ENCODE assay signal across 27 cellular contexts in the genomic region with DNA sequence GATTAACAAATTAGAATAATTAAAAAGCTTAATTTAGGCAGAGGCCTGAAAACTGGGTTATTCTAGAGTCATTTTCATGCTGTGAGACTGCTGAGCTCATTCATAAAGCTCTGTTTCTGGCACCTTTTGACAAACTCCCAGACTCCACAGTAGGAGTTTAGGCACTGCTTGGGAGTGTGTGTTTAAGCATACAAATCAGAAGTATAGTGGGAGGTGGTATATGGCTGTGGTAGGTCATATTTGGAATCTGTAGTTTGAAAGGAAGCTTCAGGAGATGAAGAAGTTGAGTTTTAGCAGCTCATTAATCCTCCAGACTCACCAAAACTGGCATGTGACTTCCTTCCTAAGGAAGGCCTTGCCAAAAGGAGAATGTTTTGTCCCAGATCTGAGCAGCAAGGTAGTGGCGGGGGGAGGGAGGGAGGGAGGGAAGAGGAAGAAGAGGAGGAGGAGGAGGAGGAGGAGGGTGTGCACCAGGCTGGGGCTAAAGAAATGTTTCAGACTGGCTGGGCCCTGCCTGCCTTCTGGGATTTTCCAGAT. TPM values are rescaled to one million over a fixed set of nuclear protein-coding genes. Genes with fewer than 3 reads are reported as not detected.
DNase-seq lines count a peak whose midpoint lies in the region; ATAC-seq, FAIRE-seq and TF ChIP-seq lines count a peak whose summit lies in the region.
"Had no signal": no experiment of that assay in that cellular context is flagged by ENCODE, and none has a peak within 500 bp of the region (broad histone marks: within the 10 kb centered on the region; RNA-seq: fewer than 3 reads in every experiment).

No MANE protein-coding gene starts in this region.

- no peaks in the 10 kb centered on the region for H3K27me3 ChIP-seq in H1 (replicated peaks in 1 of 4; ENCODE audit: control insufficient read depth in 3 of 4, extremely low read depth in 1 of 4, insufficient read depth in 3 of 4, low read length in 3 of 4)
- H3K27me3 ChIP-seq: colonic mucosa, heart right ventricle, spleen, thyroid gland had no signal

- CTCF ChIA-PET in H1 (lab: Charles Lee; ENCODE audit: partially characterized antibody), result interaction anchor here (0.5 to 1.9 kb wide), 4 partner anchors 9 to 681 kb away, joined by 3 to 4 read pairs (median 3); no protein-coding TSS in a partner anchor

- no peak for TF ChIP-seq POLR2A in H1 (IDR thresholded peaks at IDR 0.05; ENCODE audit: control extremely low read depth in 1 of 2, low read depth in 2 of 2, low read length in 2 of 2)

- no peak overlapping the region for H3K23ac ChIP-seq in H1 (ENCODE audit: insufficient read length)

- TF ChIP-seq CTCF in H1 (IDR thresholded peaks at IDR 0.05; ENCODE audit: control extremely low read depth in 1 of 3, insufficient read depth in 1 of 3, low read depth in 1 of 3, low read length in 3 of 3) (no peak), nephron progenitor cell (IDR thresholded peaks at IDR 0.05) (no peak), HFFc6 (IDR thresholded peaks at IDR 0.05) (no peak)

- H3K4me3 Mint-ChIP-seq in nephron progenitor cell (no peak overlapping the region), HFFc6 (no peak overlapping the region)
- H3K4me3 Mint-ChIP-seq: activated T-helper 17 cell treated with anti-CD3 and anti-CD28 coated beads, Interleukin-2, amount 50 U/mL, for 72 hours; B cell had no signal

- no peak overlapping the region for H2BK5ac ChIP-seq in H1 (ENCODE audit: low read depth, low read length)

- no peak overlapping the region for H4K8ac ChIP-seq in H1 (ENCODE audit: extremely low read depth, insufficient read depth, low read length)

- no peaks in the 10 kb centered on the region for H4K20me1 ChIP-seq in H1 (replicated peaks in 1 of 2; ENCODE audit: control insufficient read depth in 1 of 2, insufficient read depth in 2 of 2, low read length in 2 of 2)

- H2BK15ac ChIP-seq in H1 (ENCODE audit: low read length), result no peak overlapping the region

- H3K9me3 Mint-ChIP-seq in nephron progenitor cell (peaks cover 37% of the 10 kb centered on the region), HFFc6 (peaks cover 18% of the 10 kb centered on the region; the same call in 1 of the 2 replicates)
- H3K9me3 Mint-ChIP-seq: activated T-helper 17 cell treated with anti-CD3 and anti-CD28 coated beads, Interleukin-2, amount 50 U/mL, for 72 hours had no signal

- intact Hi-C loops in left ventricle myocardium superior (cut with micrococcal nuclease), result no loop called here
- intact Hi-C loops in Right ventricle myocardium superior (cut with DNase I), result no loop called here

- no peak overlapping the region for H2BK120ac ChIP-seq in H1 (replicated peaks; ENCODE audit: low read depth, low read length)

- no peak overlapping the region for H2AK5ac ChIP-seq in H1 (ENCODE audit: low read depth, low read length)

- H2AFZ ChIP-seq in H1 (ENCODE audit: low read length), result peak overlapping the region; percentile 81; the same call in 1 of the 2 replicates

- ATAC-seq in left ventricle myocardium superior (peak; percentile 14), Right ventricle myocardium superior (ENCODE audit: poor library complexity) (no peak), HG03442 (IDR thresholded peaks at IDR 0.05; ENCODE audit: unreplicated experiment) (no peak), HG03439 (IDR thresholded peaks at IDR 0.05; ENCODE audit: unreplicated experiment) (no peak)
- ATAC-seq: activated naive CD4-positive, alpha-beta T cell treated with anti-CD3 and anti-CD28 coated beads, Interleukin-2, amount 50 U/mL, for 72 hours; activated T-helper 17 cell treated with anti-CD3 and anti-CD28 coated beads, Interleukin-2, amount 50 U/mL, for 72 hours; left lobe of liver had no signal

- no peak overlapping the region for H3K18ac ChIP-seq in H1 (ENCODE audit: extremely low read depth, low read length)

- H2BK20ac ChIP-seq in H1 (ENCODE audit: low read length), result no peak overlapping the region

- peaks cover 30% of the 10 kb centered on the region for H3K36me3 Mint-ChIP-seq in nephron progenitor cell (ENCODE audit: low read depth)
- peaks cover 12% of the 10 kb centered on the region for H3K36me3 Mint-ChIP-seq in HFFc6 (ENCODE audit: low read depth)
- H3K36me3 Mint-ChIP-seq: activated naive CD4-positive, alpha-beta T cell treated with anti-CD3 and anti-CD28 coated beads, Interleukin-2, amount 50 U/mL, for 72 hours had no signal

- no peaks in the 10 kb centered on the region for H3K79me1 ChIP-seq in H1 (ENCODE audit: low read depth, low read length)

- DNase-seq in left ventricle myocardium superior (no peak), Right ventricle myocardium superior (no peak), H1 (ENCODE audit: low read depth in 1 of 2, low spot score in 2 of 2) (no peak), nephron progenitor cell (no peak), occipital lobe (lab: John Stamatoyannopoulos, UW) (no peak), HFFc6 (no peak)
- DNase-seq: colonic mucosa; DMS79; heart right ventricle; MM.1S; NCI-H1436; NCI-H524 treated with DMSO at 0.1 percent for 48 hours; spleen; stimulated activated CD4-positive, alpha-beta T cell treated with anti-CD3 and anti-CD28 coated beads, Interleukin-4, amount 100 ng/mL, for 1 hour; stimulated activated naive CD4-positive, alpha-beta T cell treated with Interleukin-2 at 50 U/mL for 16 hours; T-helper 2 cell; thyroid gland; WERI-Rb-1 had no signal

- H3K23me2 ChIP-seq in H1 (ENCODE audit: low read depth, low read length), result no peaks in the 10 kb centered on the region

- H3K14ac ChIP-seq in H1 (ENCODE audit: insufficient read length), result no peak overlapping the region

- H3K79me2 ChIP-seq in H1 (ENCODE audit: control insufficient read depth in 1 of 2, insufficient read depth in 2 of 2, low read length in 2 of 2), result no peaks in the 10 kb centered on the region

- no peak overlapping the region for H3K27ac ChIP-seq in H1 (ENCODE audit: low read depth, low read length)
- H3K27ac ChIP-seq: colonic mucosa, neutrophil, spleen, thyroid gland, WERI-Rb-1 had no signal

- POLR2A ChIA-PET in H1 (lab: Charles Lee; ENCODE audit: partially characterized antibody), result no interaction called here

- no peak overlapping the region for H4K5ac ChIP-seq in H1 (ENCODE audit: insufficient read length, low read depth, low read length)

- H3K4ac ChIP-seq in H1 (replicated peaks; ENCODE audit: insufficient read length, low read depth, low read length), result no peak overlapping the region

- H3K9ac ChIP-seq in H1 (replicated peaks in 1 of 4; ENCODE audit: extremely low read depth in 1 of 4, low read depth in 3 of 4, low read length in 3 of 4), result no peak overlapping the region

- no peak for FAIRE-seq in H1 (lab: Jason Lieb, UNC)

- peaks cover 0 to 4% (median 1%) of the 10 kb centered on the region in 4 experiments; a peak in 1 of 7 replicates for H3K4me1 ChIP-seq in H1 (replicated peaks in 1 of 4; ENCODE audit: control insufficient read depth in 3 of 4, insufficient read depth in 4 of 4, low read length in 3 of 4)
- H3K4me1 ChIP-seq: colonic mucosa had no signal

- H3K9me3 ChIP-seq in H1 (ENCODE audit: insufficient read depth in 2 of 2, low read depth in 1 of 2, low read length in 1 of 2), result peaks cover 0 to 2% of the 10 kb centered on the region in 2 experiments; a peak in 1 of 4 replicates
- H3K9me3 ChIP-seq: colonic mucosa, neutrophil, spleen, thyroid gland had no signal

- H3K36me3 ChIP-seq in H1 (ENCODE audit: control insufficient read depth in 2 of 4, insufficient read depth in 4 of 4, low read length in 3 of 4), result no peaks in the 10 kb centered on the region
- H3K36me3 ChIP-seq: colonic mucosa, heart right ventricle, neutrophil, spleen, thyroid gland, WERI-Rb-1 had no signal

- H3K4me2 ChIP-seq in H1 (ENCODE audit: insufficient read depth in 1 of 2, low read depth in 2 of 2, low read length in 2 of 2), result no peak overlapping the region

- H3K27ac Mint-ChIP-seq in nephron progenitor cell, result peak overlapping the region; percentile 90
- H3K27ac Mint-ChIP-seq in HFFc6, result no peak overlapping the region
- H3K27ac Mint-ChIP-seq: activated naive CD4-positive, alpha-beta T cell treated with anti-CD3 and anti-CD28 coated beads, Interleukin-2, amount 50 U/mL, for 72 hours; activated T-helper 17 cell treated with anti-CD3 and anti-CD28 coated beads, Interleukin-2, amount 50 U/mL, for 72 hours; B cell had no signal

- peaks cover 61% of the 10 kb centered on the region for H3K4me1 Mint-ChIP-seq in nephron progenitor cell
- H3K4me1 Mint-ChIP-seq in HFFc6 (ENCODE audit: low read depth), result peaks cover 50% of the 10 kb centered on the region
- H3K4me1 Mint-ChIP-seq: activated T-helper 17 cell treated with anti-CD3 and anti-CD28 coated beads, Interleukin-2, amount 50 U/mL, for 72 hours had no signal

- no peak overlapping the region for H4K91ac ChIP-seq in H1 (replicated peaks; ENCODE audit: insufficient read length, low read length)

- no peak overlapping the region for H3K4me3 ChIP-seq in H1 (ENCODE audit: extremely low read depth in 1 of 4, insufficient read depth in 2 of 4, low read depth in 3 of 4, low read length in 4 of 4)
- H3K4me3 ChIP-seq: colonic mucosa, heart right ventricle, spleen, thyroid gland had no signal

- H3K56ac ChIP-seq in H1 (replicated peaks; ENCODE audit: insufficient read length, low read depth, low read length), result no peak overlapping the region

- no peaks in the 10 kb centered on the region for H3K27me3 Mint-ChIP-seq in nephron progenitor cell (ENCODE audit: low read depth, poor library complexity)
- H3K27me3 Mint-ChIP-seq in HFFc6 (ENCODE audit: insufficient read depth), result peaks cover 11% of the 10 kb centered on the region

- no CpG with 5 or more reads among the region's 1 CpG for WGBS in H1 (ENCODE audit: extremely low coverage in 1 of 2, insufficient coverage in 1 of 2, insufficient read length in 1 of 2, insufficient replicate concordance in 2 of 2, low coverage in 1 of 2, low lambda C conversion rate in 2 of 2, missing lambda C conversion rate in 1 of 2), 2 experiments

- no peak for TF ChIP-seq RAD21 in H1 (IDR thresholded peaks at IDR 0.05 in 1 of 2, conservative IDR thresholded peaks at IDR 0.05 in 1 of 2; ENCODE audit: low read depth in 2 of 2, low read length in 2 of 2)

- no peak for TF ChIP-seq EP300 in H1 (IDR thresholded peaks at IDR 0.05; ENCODE audit: borderline replicate concordance in 1 of 2, low read depth in 2 of 2, low read length in 2 of 2)

- H2BK12ac ChIP-seq in H1 (ENCODE audit: low read depth, low read length), result no peak overlapping the region

RNA-seq across cellular contexts. Expression of a gene that starts 52.8 kb away (rescaled TPM):
- total RNA-seq in left ventricle myocardium superior (not detected), Right ventricle myocardium superior (not detected), occipital lobe (not detected)
- total RNA-seq in H1 (2021; fragmentation: NEBNext Ultra II Directional; extraction: Animal tissue kit (Norgen Biotek cat#: 25700)), result 0.20 TPM in 1 of 2 replicates, not detected in the other
- polyA plus RNA-seq in H1 (2011; rRNA removed), result 0.11 TPM in 2 replicates
- 0.10 TPM for polyA plus RNA-seq in H1 (2011; cell fraction: cytosol; rRNA removed)
- polyA plus RNA-seq in H1 (2011; cell fraction: nucleus; rRNA removed), result 0.23 TPM
- polyA plus RNA-seq in H1 (2012, experiment 1 of 2), result 0.05 TPM in 1 of 4 replicates, not detected in the others
- polyA plus RNA-seq in H1 (2012, experiment 2 of 2), result 0.08 TPM
- polyA plus RNA-seq in H1 (2013, experiment 1 of 2), result under 0.01 TPM
- polyA plus RNA-seq in H1 (2013, experiment 2 of 2), result 0.06 TPM
- 0.38 and 0.54 TPM in 2 replicates for polyA minus RNA-seq in H1 (2011; rRNA and poly(A)+ RNA removed)
- 0.66 TPM for polyA minus RNA-seq in H1 (2011; cell fraction: cytosol; rRNA and poly(A)+ RNA removed)
- 1.1 TPM for polyA minus RNA-seq in H1 (2011; cell fraction: nucleus; rRNA and poly(A)+ RNA removed)
- total RNA-seq in HFFc6 (2021; fragmentation: NEBNext Ultra II Directional; extraction: Animal tissue kit (Norgen Biotek cat#: 25700)), result not detected
- total RNA-seq: A172, B cell, colonic mucosa, left lobe of liver, SK-MEL-5 had no signal
- polyA plus RNA-seq: heart right ventricle had no signal
